In genomic region chr15:85443593-85444328, GRCh38 we compare ENCODE assay signal across 8 cellular contexts.
DNase-seq lines count a peak whose midpoint lies in the region; ATAC-seq lines count a peak whose summit lies in the region.

No MANE protein-coding gene starts in this region.

- H3K27ac Mint-ChIP-seq in activated T-cell treated with anti-CD3 and anti-CD28 coated beads, Interleukin-2, amount 50 U/mL, for 72 hours, result peak overlapping the region; percentile 54
- peak overlapping the region; percentile 90 for H3K27ac Mint-ChIP-seq in activated naive CD8-positive, alpha-beta T cell treated with anti-CD3 and anti-CD28 coated beads, Interleukin-2, amount 50 U/mL, for 24 hours

- peaks cover 52% of the 10 kb centered on the region for H3K4me1 Mint-ChIP-seq in activated T-cell treated with anti-CD3 and anti-CD28 coated beads, Interleukin-2, amount 50 U/mL, for 72 hours (ENCODE audit: low read depth)
- H3K4me1 Mint-ChIP-seq in activated naive CD8-positive, alpha-beta T cell treated with anti-CD3 and anti-CD28 coated beads, Interleukin-2, amount 50 U/mL, for 24 hours, result peaks cover 61% of the 10 kb centered on the region

- peak; percentile 82 to 89 for ATAC-seq in activated T-cell treated with anti-CD3 and anti-CD28 coated beads, Interleukin-2, amount 50 U/mL, for 72 hours (replicated peaks in 1 of 2)
- peak; percentile 89 for ATAC-seq in HG02798 (IDR thresholded peaks at IDR 0.05; ENCODE audit: poor library complexity, unreplicated experiment)
- peak; percentile 95 for ATAC-seq in activated naive CD8-positive, alpha-beta T cell treated with anti-CD3 and anti-CD28 coated beads, Interleukin-2, amount 50 U/mL, for 24 hours

- no peaks in the 10 kb centered on the region for H3K27me3 Mint-ChIP-seq in activated T-cell treated with anti-CD3 and anti-CD28 coated beads, Interleukin-2, amount 50 U/mL, for 72 hours (ENCODE audit: low read depth)
- H3K27me3 Mint-ChIP-seq in activated naive CD8-positive, alpha-beta T cell treated with anti-CD3 and anti-CD28 coated beads, Interleukin-2, amount 50 U/mL, for 24 hours, result peaks cover 1% of the 10 kb centered on the region

- DNase-seq in activated T-cell treated with anti-CD3 and anti-CD28 coated beads, Interleukin-2, amount 50 U/mL, for 72 hours, result peak; percentile 49 to 50
- no peak for DNase-seq in activated T-cell treated with anti-CD3 and anti-CD28 coated beads, Interleukin-2, amount 50 U/mL, for 1 hour
- DNase-seq in NCI-H146 (lab: John Stamatoyannopoulos, UW) (peak; percentile 65), kidney tubule cell (ENCODE audit: low spot score) (peak; percentile 94), inferior parietal cortex (ENCODE audit: extremely low spot score) (no peak), NCI-H187 (lab: John Stamatoyannopoulos, UW) (no peak)
- peak; percentile 19 for DNase-seq in activated naive CD8-positive, alpha-beta T cell treated with anti-CD3 and anti-CD28 coated beads, Interleukin-2, amount 50 U/mL, for 24 hours

- peak overlapping the region; percentile 6 to 12 for H3K4me3 Mint-ChIP-seq in activated T-cell treated with anti-CD3 and anti-CD28 coated beads, Interleukin-2, amount 50 U/mL, for 72 hours
- H3K4me3 Mint-ChIP-seq in activated naive CD8-positive, alpha-beta T cell treated with anti-CD3 and anti-CD28 coated beads, Interleukin-2, amount 50 U/mL, for 24 hours, result peak overlapping the region; percentile 48

- H3K9me3 Mint-ChIP-seq in activated T-cell treated with anti-CD3 and anti-CD28 coated beads, Interleukin-2, amount 50 U/mL, for 72 hours, result peaks cover 2 to 5% of the 10 kb centered on the region in 2 donors
- peaks cover 15% of the 10 kb centered on the region for H3K9me3 Mint-ChIP-seq in activated naive CD8-positive, alpha-beta T cell treated with anti-CD3 and anti-CD28 coated beads, Interleukin-2, amount 50 U/mL, for 24 hours

- peaks cover 0 to 8% of the 10 kb centered on the region in 2 donors for H3K36me3 Mint-ChIP-seq in activated T-cell treated with anti-CD3 and anti-CD28 coated beads, Interleukin-2, amount 50 U/mL, for 72 hours (ENCODE audit: insufficient read depth in 2 of 2)
- H3K36me3 Mint-ChIP-seq in activated naive CD8-positive, alpha-beta T cell treated with anti-CD3 and anti-CD28 coated beads, Interleukin-2, amount 50 U/mL, for 24 hours (ENCODE audit: low read depth), result peaks cover 14% of the 10 kb centered on the region

Comparison
In these comparisons a context has a peak if more than half of its experiments do, and no peak if none do; other contexts are left out.
1. DNase-seq: peak in activated T-cell treated with anti-CD3 and anti-CD28 coated beads, Interleukin-2, amount 50 U/mL, for 72 hours (2 of 2), NCI-H146 (single experiment), activated naive CD8-positive, alpha-beta T cell treated with anti-CD3 and anti-CD28 coated beads, Interleukin-2, amount 50 U/mL, for 24 hours (single experiment) and kidney tubule cell (single experiment); none in activated T-cell treated with anti-CD3 and anti-CD28 coated beads, Interleukin-2, amount 50 U/mL, for 1 hour (single experiment), inferior parietal cortex (single experiment) and NCI-H187 (0 of 2).
2. Peak in every context shown above with its lines, with median percentiles within 50 percentile points of each other: ATAC-seq.